In genomic region chr6:129660346-129660676, GRCh38 we compare ENCODE assay signal across 15 cellular contexts. TPM values are rescaled to one million over a fixed set of nuclear protein-coding genes. Genes with fewer than 3 reads are reported as not detected.
DNase-seq lines count a peak whose midpoint lies in the region; ATAC-seq and TF ChIP-seq lines count a peak whose summit lies in the region.
"Had no signal": no experiment of that assay in that cellular context is flagged by ENCODE, and none has a peak within 500 bp of the region (broad histone marks: within the 10 kb centered on the region; RNA-seq: fewer than 3 reads in every experiment).

No MANE protein-coding gene starts in this region.

- POLR2A ChIA-PET in WTC11 (lab: Charles Lee): no interaction called here

- H3K36me3 ChIP-seq in right atrium auricular region (no peaks in the 10 kb centered on the region), prostate gland (no peaks in the 10 kb centered on the region)
- H3K36me3 ChIP-seq: WERI-Rb-1 had no signal

- CTCF ChIA-PET in WTC11 (lab: Charles Lee): interaction anchor here (0.9 kb wide), 1 partner anchor 115 kb away, joined by 3 read pairs; no protein-coding TSS in a partner anchor

- no peak for TF ChIP-seq CTCF in 22Rv1 (IDR thresholded peaks at IDR 0.05)
- no peak for TF ChIP-seq CTCF in WTC11 (IDR thresholded peaks at IDR 0.05)
- no peak for TF ChIP-seq CTCF in right atrium auricular region (IDR thresholded peaks at IDR 0.05)
- TF ChIP-seq CTCF in prostate gland (IDR thresholded peaks at IDR 0.05): no peak

- intact Hi-C loops in prostate gland (cut with DNase I): loop anchor here (10.0 kb wide), 1 partner anchor 56 kb away; no protein-coding TSS in a partner anchor

- H3K4me1 Mint-ChIP-seq in WTC11: peaks cover 28% of the 10 kb centered on the region

- H3K4me1 ChIP-seq in right atrium auricular region: peaks cover 0 to 17% of the 10 kb centered on the region in 2 donors
- no peaks in the 10 kb centered on the region for H3K4me1 ChIP-seq in prostate gland (replicated peaks)

- H3K27me3 ChIP-seq in right atrium auricular region (no peaks in the 10 kb centered on the region), prostate gland (replicated peaks; ENCODE audit: insufficient read depth) (no peaks in the 10 kb centered on the region)

- no peaks in the 10 kb centered on the region for H3K9me3 Mint-ChIP-seq in WTC11
- H3K9me3 Mint-ChIP-seq: stimulated activated memory B cell treated with anti-CD40 and anti-IgM and Interleukin-4, amounts not matched to agents 10 μg/mL and 1 μg/mL and 100 μg/mL, for 72 hours; T-cell had no signal

- ATAC-seq in WTC11 (no peak), GM18861 (IDR thresholded peaks at IDR 0.05; ENCODE audit: unreplicated experiment) (no peak), GM21786 (IDR thresholded peaks at IDR 0.05; ENCODE audit: unreplicated experiment) (no peak)
- ATAC-seq: stimulated activated memory B cell treated with anti-CD40 and anti-IgM and Interleukin-4, amounts not matched to agents 10 μg/mL and 1 μg/mL and 100 μg/mL, for 72 hours; T-cell had no signal

- DNase-seq in WTC11 (ENCODE audit: low spot score) (no peak), right atrium auricular region (ENCODE audit: low spot score) (no peak), prostate gland (ENCODE audit: low spot score) (no peak), activated gamma-delta T cell (lab: John Stamatoyannopoulos, UW) (no peak)
- no peak for DNase-seq in activated CD4-positive, CD25-positive, alpha-beta regulatory T cell (lab: John Stamatoyannopoulos, UW)
- DNase-seq: EL, GM23248, Kasumi-1, NCI-H1417, T-cell, WERI-Rb-1 had no signal

- no peak overlapping the region for H3K4me3 Mint-ChIP-seq in WTC11
- H3K4me3 Mint-ChIP-seq: stimulated activated memory B cell treated with anti-CD40 and anti-IgM and Interleukin-4, amounts not matched to agents 10 μg/mL and 1 μg/mL and 100 μg/mL, for 72 hours; T-cell had no signal

- H3K27ac ChIP-seq in 22Rv1 (peak overlapping the region; percentile 31), right atrium auricular region (peak overlapping the region; percentile 49 to 57), prostate gland (peak overlapping the region; percentile 35 to 59)
- H3K27ac ChIP-seq: GM23248, WERI-Rb-1 had no signal

- H3K27me3 Mint-ChIP-seq in WTC11 (ENCODE audit: low read depth): no peaks in the 10 kb centered on the region
- H3K27me3 Mint-ChIP-seq: stimulated activated memory B cell treated with anti-CD40 and anti-IgM and Interleukin-4, amounts not matched to agents 10 μg/mL and 1 μg/mL and 100 μg/mL, for 72 hours; T-cell had no signal

- no peaks in the 10 kb centered on the region for H3K36me3 Mint-ChIP-seq in WTC11

- WGBS in prostate gland: 16% methylated on average over 2 of the region's 2 CpGs

- H3K4me3 ChIP-seq in right atrium auricular region (peak overlapping the region; percentile 12 to 39), prostate gland (peak overlapping the region in 1 of 2 donors; percentile 8)
- H3K4me3 ChIP-seq: GM23248 had no signal

- no peaks in the 10 kb centered on the region for H3K9me3 ChIP-seq in right atrium auricular region
- no peaks in the 10 kb centered on the region for H3K9me3 ChIP-seq in prostate gland

- no peak for TF ChIP-seq POLR2A in prostate gland (IDR thresholded peaks at IDR 0.05)

- peak overlapping the region; percentile 7; the same call in 1 of the 2 replicates for H3K27ac Mint-ChIP-seq in WTC11
- H3K27ac Mint-ChIP-seq: stimulated activated memory B cell treated with anti-CD40 and anti-IgM and Interleukin-4, amounts not matched to agents 10 μg/mL and 1 μg/mL and 100 μg/mL, for 72 hours; T-cell had no signal

TF ChIP-seq in WTC11, 78 proteins besides CTCF, POLR2A, EP300 and RAD21 (continues in another document):
- TF ChIP-seq ESRRA (CRISPR knock-in tag; IDR thresholded peaks at IDR 0.05; ENCODE audit: borderline replicate concordance): no peak
- no peak for TF ChIP-seq AR (CRISPR knock-in tag; IDR thresholded peaks at IDR 0.05)
- no peak for TF ChIP-seq ERG (CRISPR knock-in tag; IDR thresholded peaks at IDR 0.05)
- TF ChIP-seq STAT6 (CRISPR knock-in tag; conservative IDR thresholded peaks at IDR 0.05; ENCODE audit: low read depth): no peak
- no peak for TF ChIP-seq GABPB1 (CRISPR knock-in tag; IDR thresholded peaks at IDR 0.05)
- no peak for TF ChIP-seq E2F5 (CRISPR knock-in tag; IDR thresholded peaks at IDR 0.05)
- TF ChIP-seq ZNF232 (CRISPR knock-in tag; IDR thresholded peaks at IDR 0.05): no peak
- TF ChIP-seq ZNF317 (CRISPR knock-in tag; IDR thresholded peaks at IDR 0.05; ENCODE audit: borderline replicate concordance, low read depth): no peak
- TF ChIP-seq ZNF281 (CRISPR knock-in tag; IDR thresholded peaks at IDR 0.05): no peak

RNA-seq across cellular contexts. Expression of gene ARHGAP18, which starts 49.7 kb away (rescaled TPM):
- total RNA-seq in WTC11 (2021) (3.7 to 4.6 TPM (median 4.4 TPM) in 3 replicates), right atrium auricular region (10 to 100 TPM in 1 of 2 donors, 1 to 10 TPM in 1; 7.1 to 11.2 TPM), prostate gland (10 to 100 TPM; 15.0 to 29.1 TPM)
